ENCODE assay signal across 17 cellular contexts in the genomic region with DNA sequence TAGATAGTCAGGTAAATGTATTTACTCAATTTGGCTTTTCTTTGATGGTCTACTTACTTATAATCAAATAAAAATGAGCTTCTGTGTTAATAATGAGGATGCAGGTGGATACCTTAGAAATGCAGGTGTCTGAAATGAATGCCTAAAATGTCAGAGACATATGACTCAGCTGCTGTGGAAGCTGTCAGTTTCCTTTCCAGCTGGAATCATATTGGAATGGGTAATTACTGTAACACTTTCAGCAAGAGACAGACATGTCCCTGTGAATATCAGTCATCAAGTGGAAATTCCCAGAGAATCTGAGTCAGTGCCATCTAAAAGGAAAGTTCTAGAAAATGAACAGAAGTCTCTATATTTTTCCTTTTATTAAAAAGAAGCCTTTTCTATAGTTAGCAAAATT.
"Had no signal": no experiment of that assay in that cellular context is flagged by ENCODE, and none has a peak within 500 bp of the region (broad histone marks: within the 10 kb centered on the region; RNA-seq: fewer than 3 reads in every experiment).

No MANE protein-coding gene starts in this region.

- DNase-seq: activated CD4-positive, alpha-beta T cell treated with anti-CD3 and anti-CD28 coated beads, Interleukin-2, amount 10 ng/mL, durations not matched to agents 24 days and 14 days; activated naive CD4-positive, alpha-beta T cell treated with Interleukin-2 at 50 U/mL for 16 hours; body of pancreas; dermis blood vessel endothelial cell; heart left ventricle; left ventricle myocardium superior; mesendoderm; psoas muscle; sigmoid colon; stimulated activated CD4-positive, alpha-beta T cell treated with anti-CD3 and anti-CD28 coated beads, Interleukin-12 subunit alpha, Interleukin-12 subunit beta, amount 100 ng/mL, for 4 hours; stimulated activated naive CD4-positive, alpha-beta T cell treated with Interleukin-2 at 50 U/mL for 16 hours; upper lobe of right lung had no signal

- H3K4me1 ChIP-seq: body of pancreas, heart left ventricle, psoas muscle, sigmoid colon, upper lobe of right lung had no signal

- H3K27ac ChIP-seq: body of pancreas, heart left ventricle, psoas muscle, sigmoid colon, upper lobe of right lung had no signal

- H3K4me3 Mint-ChIP-seq: activated CD4-positive, alpha-beta T cell treated with anti-CD3 and anti-CD28 coated beads, Interleukin-2, amount 10 ng/mL, durations not matched to agents 24 days and 14 days; activated T-helper 1 cell treated with anti-CD3 and anti-CD28 coated beads, Interleukin-12 subunit alpha, Interleukin-12 subunit beta, Interleukin-2, Interleukin-4 antibody, amounts not matched to agents 30 ng/mL and 10 ng/mL and 1 ng/mL, durations not matched to agents 14 hours and 24 hours and 36 hours; nephron; T-helper 1 cell treated with Interleukin-12 subunit alpha and Interleukin-12 subunit beta and Interleukin-4 antibody, amounts not matched to agents 30 μg/mL and 1 μg/mL, for 36 hours; WTC11 had no signal

- ATAC-seq: body of pancreas, esophagus mucosa, heart left ventricle, left ventricle myocardium superior, psoas muscle, upper lobe of right lung, WTC11 had no signal

- H3K27ac Mint-ChIP-seq: activated CD4-positive, alpha-beta T cell treated with anti-CD3 and anti-CD28 coated beads, Interleukin-2, amount 10 ng/mL, durations not matched to agents 24 days and 14 days; activated T-helper 1 cell treated with anti-CD3 and anti-CD28 coated beads, Interleukin-12 subunit alpha, Interleukin-12 subunit beta, Interleukin-2, Interleukin-4 antibody, amounts not matched to agents 30 ng/mL and 10 ng/mL and 1 ng/mL, durations not matched to agents 14 hours and 24 hours and 36 hours; nephron; T-helper 1 cell treated with Interleukin-12 subunit alpha and Interleukin-12 subunit beta and Interleukin-4 antibody, amounts not matched to agents 30 μg/mL and 1 μg/mL, for 36 hours; WTC11 had no signal

- H3K36me3 Mint-ChIP-seq: WTC11 had no signal

- H3K36me3 ChIP-seq: heart left ventricle, sigmoid colon, upper lobe of right lung had no signal

- H3K9me3 Mint-ChIP-seq: activated CD4-positive, alpha-beta T cell treated with anti-CD3 and anti-CD28 coated beads, Interleukin-2, amount 10 ng/mL, durations not matched to agents 24 days and 14 days; activated T-helper 1 cell treated with anti-CD3 and anti-CD28 coated beads, Interleukin-12 subunit alpha, Interleukin-12 subunit beta, Interleukin-2, Interleukin-4 antibody, amounts not matched to agents 30 ng/mL and 10 ng/mL and 1 ng/mL, durations not matched to agents 14 hours and 24 hours and 36 hours; nephron; T-helper 1 cell treated with Interleukin-12 subunit alpha and Interleukin-12 subunit beta and Interleukin-4 antibody, amounts not matched to agents 30 μg/mL and 1 μg/mL, for 36 hours; WTC11 had no signal

- H3K27me3 Mint-ChIP-seq: activated CD4-positive, alpha-beta T cell treated with anti-CD3 and anti-CD28 coated beads, Interleukin-2, amount 10 ng/mL, durations not matched to agents 24 days and 14 days had no signal

- H3K4me1 Mint-ChIP-seq: activated CD4-positive, alpha-beta T cell treated with anti-CD3 and anti-CD28 coated beads, Interleukin-2, amount 10 ng/mL, durations not matched to agents 24 days and 14 days; nephron; WTC11 had no signal

- H3K4me3 ChIP-seq: body of pancreas, heart left ventricle, psoas muscle, sigmoid colon, upper lobe of right lung had no signal

- H3K9me3 ChIP-seq: body of pancreas, heart left ventricle, psoas muscle, sigmoid colon, upper lobe of right lung had no signal

- H3K27me3 ChIP-seq: body of pancreas, heart left ventricle, sigmoid colon, upper lobe of right lung had no signal
